ENCODE assay signal across 1 cellular context in genomic region chr5:60688980-60689379, GRCh38.
TF ChIP-seq lines count a peak whose summit lies in the region.

No MANE protein-coding gene starts in this region.

TF ChIP-seq in HepG2, 621 proteins besides CTCF, POLR2A, EP300 and RAD21 (continued from another document):
- no peak for TF ChIP-seq KIAA2018 (CRISPR knock-in tag; IDR thresholded peaks at IDR 0.05; ENCODE audit: borderline replicate concordance)
- TF ChIP-seq CEBPG (CRISPR knock-in tag; IDR thresholded peaks at IDR 0.05), result no peak
- TF ChIP-seq KMT2B (CRISPR knock-in tag; IDR thresholded peaks at IDR 0.05), result no peak
